ENCODE assay signal across 16 cellular contexts in the genomic region with DNA sequence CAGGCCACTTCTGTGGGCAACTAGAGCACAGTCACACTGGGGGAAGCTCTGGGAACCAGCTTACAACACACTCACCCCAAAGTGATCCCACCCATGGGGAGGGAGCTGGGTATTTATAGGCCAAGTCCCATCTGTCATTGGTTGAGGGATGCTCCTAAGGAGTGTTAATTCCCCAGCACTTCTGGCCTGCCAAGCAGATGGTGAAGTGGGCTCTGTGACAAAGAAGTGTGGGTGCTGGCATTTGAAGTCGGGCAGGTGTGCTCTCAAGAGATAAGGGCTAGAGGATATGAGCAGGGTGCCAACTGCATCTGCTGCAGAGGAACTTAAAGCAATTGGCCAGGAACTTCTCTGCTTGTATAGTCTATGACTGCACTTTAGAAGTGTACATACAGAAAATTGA. TPM values are rescaled to one million over a fixed set of nuclear protein-coding genes. Genes with fewer than 3 reads are reported as not detected.
"Had no signal": no experiment of that assay in that cellular context is flagged by ENCODE, and none has a peak within 500 bp of the region (broad histone marks: within the 10 kb centered on the region; RNA-seq: fewer than 3 reads in every experiment).

No MANE protein-coding gene starts in this region.

- H3K4me3 ChIP-seq: breast epithelium, dorsolateral prefrontal cortex, psoas muscle, right lobe of liver had no signal

- H3K36me3 ChIP-seq: breast epithelium, right lobe of liver had no signal

- H3K27ac ChIP-seq: breast epithelium, psoas muscle, right lobe of liver had no signal

- H3K27me3 ChIP-seq: right lobe of liver had no signal

- ATAC-seq: activated T-cell treated with anti-CD3 and anti-CD28 coated beads, Interleukin-2, amount 50 U/mL, for 4 hours; esophagus mucosa; psoas muscle; right lobe of liver had no signal

- DNase-seq: activated CD4-positive, alpha-beta T cell treated with anti-CD3 and anti-CD28 coated beads for 1 hour; activated CD4-positive, alpha-beta T cell treated with anti-CD3 and anti-CD28 coated beads, Interleukin-2, amount 50 U/mL, for 48 hours; activated effector memory CD4-positive, alpha-beta T cell treated with anti-CD3 and anti-CD28 coated beads, Interleukin-2, amount 50 U/mL, for 16 hours; activated naive CD8-positive, alpha-beta T cell treated with anti-CD3 and anti-CD28 coated beads for 36 hours; activated T-cell treated with anti-CD3 and anti-CD28 coated beads, Interleukin-2, amount 50 U/mL, for 4 hours; occipital lobe; psoas muscle; right lobe of liver; stimulated activated CD4-positive, alpha-beta T cell treated with anti-CD3 and anti-CD28 coated beads, Interleukin-2, amount 100 ng/mL, for 24 hours; stimulated activated naive CD4-positive, alpha-beta T cell; T-helper 9 cell; trophoblast cell had no signal

- H3K9me3 ChIP-seq: psoas muscle, right lobe of liver had no signal

- H3K4me1 ChIP-seq: breast epithelium, psoas muscle, right lobe of liver had no signal

RNA-seq across cellular contexts. Expression of gene PTCHD1, which starts 30.9 kb away (rescaled TPM):
- total RNA-seq: activated naive CD8-positive, alpha-beta T cell treated with anti-CD3 and anti-CD28 coated beads for 36 hours; activated T-cell treated with anti-CD3 and anti-CD28 coated beads, Interleukin-2, amount 50 U/mL, for 4 hours; lung microvascular endothelial cell had no signal
